Comparison of ENCODE assay signal across 12 cellular contexts in genomic region chr21:32329331-32329730, GRCh38. TPM values are rescaled to one million over a fixed set of nuclear protein-coding genes. Genes with fewer than 3 reads are reported as not detected.
DNase-seq lines count a peak whose midpoint lies in the region; ATAC-seq and TF ChIP-seq lines count a peak whose summit lies in the region.
"Had no signal": no experiment of that assay in that cellular context is flagged by ENCODE, and none has a peak within 500 bp of the region (broad histone marks: within the 10 kb centered on the region; RNA-seq: fewer than 3 reads in every experiment).

No MANE protein-coding gene starts in this region.

- DNase-seq in activated T-cell treated with anti-CD3 and anti-CD28 coated beads, Interleukin-2, amount 50 U/mL, for 24 hours = no peak
- no peak for DNase-seq in activated T-cell treated with anti-CD3 and anti-CD28 coated beads for 4 hours
- DNase-seq in esophagus squamous epithelium (lab: John Stamatoyannopoulos, UW) = no peak
- no peak for DNase-seq in upper lobe of left lung
- DNase-seq in NCI-H1436 (lab: John Stamatoyannopoulos, UW) = no peak
- no peak for DNase-seq in NCI-H128 (lab: John Stamatoyannopoulos, UW; ENCODE audit: unreplicated experiment)
- DNase-seq: glutamatergic neuron had no signal

- H3K36me3 ChIP-seq in esophagus squamous epithelium = peaks cover 17 to 96% (median 27%) of the 10 kb centered on the region in 3 donors
- peaks cover 0 to 54% (median 22%) of the 10 kb centered on the region in 4 donors for H3K36me3 ChIP-seq in upper lobe of left lung

- no peaks in the 10 kb centered on the region for H3K9me3 Mint-ChIP-seq in activated T-cell treated with anti-CD3 and anti-CD28 coated beads, Interleukin-2, amount 50 U/mL, for 24 hours
- no peaks in the 10 kb centered on the region for H3K9me3 Mint-ChIP-seq in nephron

- H3K27me3 Mint-ChIP-seq in activated T-cell treated with anti-CD3 and anti-CD28 coated beads, Interleukin-2, amount 50 U/mL, for 24 hours = no peaks in the 10 kb centered on the region
- no peaks in the 10 kb centered on the region for H3K27me3 Mint-ChIP-seq in nephron (ENCODE audit: low read depth)

- no peak overlapping the region for H3K4me3 Mint-ChIP-seq in activated T-cell treated with anti-CD3 and anti-CD28 coated beads, Interleukin-2, amount 50 U/mL, for 24 hours
- peak overlapping the region in 1 of 3 experiments; percentile 16 for H3K4me3 Mint-ChIP-seq in nephron

- no peaks in the 10 kb centered on the region for H3K27me3 ChIP-seq in esophagus squamous epithelium
- no peaks in the 10 kb centered on the region for H3K27me3 ChIP-seq in upper lobe of left lung

- H3K4me1 ChIP-seq in esophagus squamous epithelium (peaks cover 0 to 23% (median 13%) of the 10 kb centered on the region in 3 donors), upper lobe of left lung (peaks cover 4 to 10% (median 6%) of the 10 kb centered on the region in 4 donors)

- TF ChIP-seq EP300 in upper lobe of left lung (IDR thresholded peaks at IDR 0.05) = no peak

- TF ChIP-seq POLR2A in esophagus squamous epithelium (IDR thresholded peaks at IDR 0.05) (no peak), upper lobe of left lung (IDR thresholded peaks at IDR 0.05) (no peak), GM18505 (IDR thresholded peaks at IDR 0.05; ENCODE audit: borderline replicate concordance, extremely low read depth, insufficient read depth, insufficient read length) (no peak)

- intact Hi-C loops in esophagus squamous epithelium (cut with DNase I) = no loop called here

- H3K4me3 ChIP-seq in esophagus squamous epithelium (no peak overlapping the region), upper lobe of left lung (no peak overlapping the region)
- H3K4me3 ChIP-seq: GM12878 had no signal

- no peak for TF ChIP-seq CTCF in esophagus squamous epithelium (IDR thresholded peaks at IDR 0.05)
- TF ChIP-seq CTCF in nephron (IDR thresholded peaks at IDR 0.05; ENCODE audit: unreplicated experiment in 3 of 3) = no peak
- TF ChIP-seq CTCF in upper lobe of left lung (IDR thresholded peaks at IDR 0.05) = no peak

- no peaks in the 10 kb centered on the region for H3K9me3 ChIP-seq in esophagus squamous epithelium
- no peaks in the 10 kb centered on the region for H3K9me3 ChIP-seq in upper lobe of left lung

- peak; percentile 42 to 65 for ATAC-seq in upper lobe of left lung (ENCODE audit: low FRiP score in 2 of 2)
- no peak for ATAC-seq in GM18505 (IDR thresholded peaks at IDR 0.05; ENCODE audit: unreplicated experiment)
- ATAC-seq: GM12878 had no signal

- H3K4me1 Mint-ChIP-seq in activated T-cell treated with anti-CD3 and anti-CD28 coated beads, Interleukin-2, amount 50 U/mL, for 24 hours (ENCODE audit: low read depth) = peaks cover 6% of the 10 kb centered on the region
- peaks cover 45% of the 10 kb centered on the region for H3K4me1 Mint-ChIP-seq in nephron

- peak overlapping the region; percentile 28 for H3K27ac Mint-ChIP-seq in activated T-cell treated with anti-CD3 and anti-CD28 coated beads, Interleukin-2, amount 50 U/mL, for 24 hours
- peak overlapping the region; percentile 85 to 89 (median 86) for H3K27ac Mint-ChIP-seq in nephron

- peaks cover 100% of the 10 kb centered on the region for H3K36me3 Mint-ChIP-seq in activated T-cell treated with anti-CD3 and anti-CD28 coated beads, Interleukin-2, amount 50 U/mL, for 24 hours (ENCODE audit: low read depth)
- peaks cover 88% of the 10 kb centered on the region for H3K36me3 Mint-ChIP-seq in nephron (ENCODE audit: low read depth)

- peak overlapping the region; percentile 15 to 74 (median 68) for H3K27ac ChIP-seq in esophagus squamous epithelium
- H3K27ac ChIP-seq in upper lobe of left lung = peak overlapping the region; percentile 6 to 59 (median 46)
- H3K27ac ChIP-seq: 22Rv1, RWPE1 had no signal

- WGBS in esophagus squamous epithelium, 2 donors = 50 to 74% methylated on average over 1 to 2 of the region's 2 CpGs
- WGBS in upper lobe of left lung, 2 donors = 63 to 74% methylated on average over 2 of the region's 2 CpGs

RNA-seq across cellular contexts. Expression of gene MRAP, which starts 30.7 kb away (rescaled TPM):
- total RNA-seq in esophagus squamous epithelium = under 1 TPM in 1 of 4 donors, not detected in 3; 0.29 TPM
- total RNA-seq in upper lobe of left lung = 1 to 10 TPM in 1 of 6 donors, under 1 TPM in 2, not detected in 3; 0.46 to 2.3 (median 0.54) TPM
- total RNA-seq: GM12878 had no signal

RNA-seq across cellular contexts. Expression of gene MIS18A, which starts 50.5 kb away (rescaled TPM):
- total RNA-seq in esophagus squamous epithelium = 10 to 100 TPM in 2 of 4 donors, 1 to 10 TPM in 2; 4.3 to 13.7 (median 8.9) TPM
- total RNA-seq in upper lobe of left lung = 1 to 10 TPM in 5 of 6 donors, not detected in 1; 3.3 to 7.8 (median 5.4) TPM
